ENCODE assay signal across 17 cellular contexts in genomic region chr6:129605095-129605494, GRCh38.
"Had no signal": no experiment of that assay in that cellular context is flagged by ENCODE, and none has a peak within 500 bp of the region (broad histone marks: within the 10 kb centered on the region; RNA-seq: fewer than 3 reads in every experiment).

No MANE protein-coding gene starts in this region.

- H3K4me3 ChIP-seq: MG63 had no signal

- ATAC-seq: Panc1, PC-3 had no signal

- H3K9me3 ChIP-seq: MG63 had no signal

- H3K27me3 ChIP-seq: MG63 had no signal

- DNase-seq: Karpas-422, KBM-7, MG63, NCI-H1092, NCI-H1105 treated with DMSO at 0.1 percent for 48 hours, NCI-H1417 treated with DMSO at 0.1 percent for 48 hours, NCI-H146, NCI-H1694 treated with DMSO at 0.1 percent for 48 hours, NCI-H1930, NCI-H2081, NCI-H2107, NCI-H2227 treated with DMSO at 0.1 percent for 48 hours, NCI-H526 treated with DMSO at 0.1 percent for 48 hours, NCI-H748 treated with DMSO at 0.1 percent for 48 hours, PC-3, Right ventricle myocardium superior had no signal
